16 cellular contexts compared by ENCODE assay signal in genomic region chr11:40227730-40228129, GRCh38.
A peak's percentile ranks its signal among the peaks of the same experiment; 100 is the strongest.
DNase-seq lines count a peak whose midpoint lies in the region; ATAC-seq and TF ChIP-seq lines count a peak whose summit lies in the region.
"Had no signal": no experiment of that assay in that cellular context is flagged by ENCODE, and none has a peak within 500 bp of the region (broad histone marks: within the 10 kb centered on the region; RNA-seq: fewer than 3 reads in every experiment).

No MANE protein-coding gene starts in this region.

- no peak for DNase-seq in NCI-H774 (lab: John Stamatoyannopoulos, UW)
- DNase-seq in sigmoid colon = no peak
- no peak for DNase-seq in SIG-M5 treated with dmso at 0.1 percent for 504 hours (lab: John Stamatoyannopoulos, UW; ENCODE audit: unreplicated experiment)
- DNase-seq in activated naive CD8-positive, alpha-beta T cell treated with anti-CD3 and anti-CD28 coated beads for 36 hours = no peak
- DNase-seq: activated B cell treated with CpG ODN at 0.5 μM for 24 hours; activated T-cell treated with anti-CD3 and anti-CD28 coated beads, Interleukin-2, amount 50 U/mL, for 4 hours; anterior cingulate cortex; CD8-positive, alpha-beta T cell; dorsolateral prefrontal cortex; NCI-H524; right cardiac atrium had no signal

- peaks cover 33% of the 10 kb centered on the region for H3K4me1 Mint-ChIP-seq in nephron
- H3K4me1 Mint-ChIP-seq in activated naive CD8-positive, alpha-beta T cell treated with anti-CD3 and anti-CD28 coated beads for 36 hours = no peaks in the 10 kb centered on the region
- H3K4me1 Mint-ChIP-seq: activated B cell treated with CpG ODN at 0.5 μM for 24 hours had no signal

- no peak overlapping the region for H3K4me3 Mint-ChIP-seq in nephron
- no peak overlapping the region for H3K4me3 Mint-ChIP-seq in activated naive CD8-positive, alpha-beta T cell treated with anti-CD3 and anti-CD28 coated beads for 36 hours
- H3K4me3 Mint-ChIP-seq: activated B cell treated with CpG ODN at 0.5 μM for 24 hours; activated T-cell treated with anti-CD3 and anti-CD28 coated beads, Interleukin-2, amount 50 U/mL, for 4 hours; CD8-positive, alpha-beta T cell had no signal

- TF ChIP-seq CTCF in nephron (IDR thresholded peaks at IDR 0.05; ENCODE audit: unreplicated experiment in 3 of 3) (no peak), sigmoid colon (IDR thresholded peaks at IDR 0.05) (no peak)

- intact Hi-C loops in sigmoid colon (cut with DNase I) = no loop called here

- no peak for TF ChIP-seq POLR2A in sigmoid colon (IDR thresholded peaks at IDR 0.05)

- H3K27me3 Mint-ChIP-seq in nephron (ENCODE audit: low read depth) = no peaks in the 10 kb centered on the region
- H3K27me3 Mint-ChIP-seq in activated naive CD8-positive, alpha-beta T cell treated with anti-CD3 and anti-CD28 coated beads for 36 hours = no peaks in the 10 kb centered on the region
- H3K27me3 Mint-ChIP-seq: activated B cell treated with CpG ODN at 0.5 μM for 24 hours had no signal

- no peaks in the 10 kb centered on the region for H3K4me1 ChIP-seq in sigmoid colon

- H3K27ac Mint-ChIP-seq in nephron = peak overlapping the region in 2 of 3 experiments; percentile 1 to 28
- H3K27ac Mint-ChIP-seq in activated naive CD8-positive, alpha-beta T cell treated with anti-CD3 and anti-CD28 coated beads for 36 hours = no peak overlapping the region
- H3K27ac Mint-ChIP-seq: activated B cell treated with CpG ODN at 0.5 μM for 24 hours; CD8-positive, alpha-beta T cell had no signal

- H3K9me3 ChIP-seq in sigmoid colon = no peaks in the 10 kb centered on the region

- H3K27me3 ChIP-seq in sigmoid colon = no peaks in the 10 kb centered on the region
- H3K27me3 ChIP-seq: dorsolateral prefrontal cortex had no signal

- no peaks in the 10 kb centered on the region for H3K36me3 ChIP-seq in sigmoid colon

- no peaks in the 10 kb centered on the region for H3K36me3 Mint-ChIP-seq in nephron (ENCODE audit: low read depth)
- no peaks in the 10 kb centered on the region for H3K36me3 Mint-ChIP-seq in activated naive CD8-positive, alpha-beta T cell treated with anti-CD3 and anti-CD28 coated beads for 36 hours
- H3K36me3 Mint-ChIP-seq: CD8-positive, alpha-beta T cell had no signal

- no peak overlapping the region for H3K27ac ChIP-seq in sigmoid colon

- TF ChIP-seq EP300 in sigmoid colon (IDR thresholded peaks at IDR 0.05) = no peak

- H3K4me3 ChIP-seq in sigmoid colon = no peak overlapping the region
- H3K4me3 ChIP-seq: dorsolateral prefrontal cortex had no signal

- H3K9me3 Mint-ChIP-seq in nephron = no peaks in the 10 kb centered on the region
- H3K9me3 Mint-ChIP-seq in activated naive CD8-positive, alpha-beta T cell treated with anti-CD3 and anti-CD28 coated beads for 36 hours = peaks cover 1% of the 10 kb centered on the region

- ATAC-seq in GM18909 (IDR thresholded peaks at IDR 0.05; ENCODE audit: poor library complexity, unreplicated experiment) (peak; percentile 95), GM21717 (IDR thresholded peaks at IDR 0.05; ENCODE audit: unreplicated experiment) (peak; percentile 84), HG03108 (IDR thresholded peaks at IDR 0.05; ENCODE audit: unreplicated experiment) (peak; percentile 93)
- ATAC-seq: activated T-cell treated with anti-CD3 and anti-CD28 coated beads, Interleukin-2, amount 50 U/mL, for 4 hours; CD8-positive, alpha-beta T cell; right cardiac atrium; Right ventricle myocardium inferior had no signal
